Comparison of ENCODE assay signal across 21 cellular contexts in genomic region chr2:36407403-36407802, GRCh38. TPM values are rescaled to one million over a fixed set of nuclear protein-coding genes. Genes with fewer than 3 reads are reported as not detected.
A peak's percentile ranks its signal among the peaks of the same experiment; 100 is the strongest.
DNase-seq lines count a peak whose midpoint lies in the region; ATAC-seq and TF ChIP-seq lines count a peak whose summit lies in the region.
"Had no signal": no experiment of that assay in that cellular context is flagged by ENCODE, and none has a peak within 500 bp of the region (broad histone marks: within the 10 kb centered on the region; RNA-seq: fewer than 3 reads in every experiment).

No MANE protein-coding gene starts in this region.

- intact Hi-C loops in Panc1 (cut with micrococcal nuclease; ENCODE audit: unreplicated experiment) = loop anchor here (5.0 kb wide), 2 partner anchors 35 to 50 kb away; partner anchors contain the start of gene CRIM1
- intact Hi-C loops in sigmoid colon (cut with DNase I) = no loop called here

- no peaks in the 10 kb centered on the region for H4K20me1 ChIP-seq in DOHH2 (ENCODE audit: control insufficient read depth, insufficient read depth, low read depth, low read length)

- H3K4me3 Mint-ChIP-seq in endothelial cell (ENCODE audit: unreplicated experiment) = no peak overlapping the region
- H3K4me3 Mint-ChIP-seq: CD4-positive, CD25-positive, alpha-beta regulatory T cell; natural killer cell treated with Interleukin-12 subunit alpha and Interleukin-12 subunit beta and Interleukin-15 and Interleukin-18, amount 100 ng/mL, for 72 hours; T-helper 1 cell treated with Interleukin-12 subunit alpha and Interleukin-12 subunit beta and Interleukin-4 antibody, amounts not matched to agents 30 μg/mL and 1 μg/mL, for 36 hours had no signal

- DNase-seq in Panc1 (ENCODE audit: low read depth, low spot score) = no peak
- no peak for DNase-seq in endothelial cell (ENCODE audit: low spot score)
- no peak for DNase-seq in sigmoid colon
- DNase-seq in stimulated activated CD4-positive, alpha-beta T cell treated with anti-CD3 and anti-CD28 coated beads, Interleukin-15, amount 100 ng/mL, for 24 hours = no peak
- DNase-seq in GM13976 (ENCODE audit: low spot score) = no peak
- no peak for DNase-seq in KBM-7
- DNase-seq in epidermal melanocyte (ENCODE audit: insufficient read length, low spot score) = no peak
- DNase-seq: activated gamma-delta T cell; CD4-positive, CD25-positive, alpha-beta regulatory T cell; DMS153; dorsolateral prefrontal cortex; left colon; midbrain; NCI-H187 treated with DMSO at 0.1 percent for 48 hours; OCI-M1; SHP77 treated with DMSO at 0.1 percent for 48 hours had no signal

- POLR2A ChIA-PET in Panc1 (lab: Charles Lee) = no interaction called here

- ATAC-seq in Panc1 = no peak
- ATAC-seq: left colon; natural killer cell treated with Interleukin-12 subunit alpha and Interleukin-12 subunit beta and Interleukin-15 and Interleukin-18, amount 100 ng/mL, for 72 hours had no signal

- peak overlapping the region; percentile 86 for H3K27ac Mint-ChIP-seq in endothelial cell (ENCODE audit: unreplicated experiment)
- H3K27ac Mint-ChIP-seq: CD4-positive, CD25-positive, alpha-beta regulatory T cell; natural killer cell treated with Interleukin-12 subunit alpha and Interleukin-12 subunit beta and Interleukin-15 and Interleukin-18, amount 100 ng/mL, for 72 hours; T-helper 1 cell treated with Interleukin-12 subunit alpha and Interleukin-12 subunit beta and Interleukin-4 antibody, amounts not matched to agents 30 μg/mL and 1 μg/mL, for 36 hours had no signal

- in situ Hi-C loops in Panc1 (cut with HindIII; ENCODE audit: low pct_unique_long_range_greater_than_20kb, low sequenced_read_pairs) (no loop called here), GM13976 (cut with MboI; ENCODE audit: low sequenced_read_pairs, unreplicated experiment) (no loop called here), KBM-7 (cut with MboI; ENCODE audit: low pct_unique_long_range_greater_than_20kb, low sequenced_read_pairs) (no loop called here)

- BruUV-seq in Panc1 (replicated peaks; lab: Mats Ljungman, UMichigan) = no TSS peak

- WGBS in sigmoid colon, 2 donors = 35 to 67% methylated on average over 4 of the region's 4 CpGs

- peaks cover 20% of the 10 kb centered on the region for H3F3A ChIP-seq in DOHH2 (ENCODE audit: control insufficient read depth, insufficient read depth)

- no peaks in the 10 kb centered on the region for H3K9me2 ChIP-seq in DOHH2 (replicated peaks; ENCODE audit: control insufficient read depth, low read length)

- CTCF ChIA-PET in Panc1 (lab: Charles Lee) = no interaction called here

- peak overlapping the region; percentile 89 for H3K4me2 ChIP-seq in DOHH2 (ENCODE audit: low read length)

- H3K27me3 Mint-ChIP-seq in endothelial cell (ENCODE audit: unreplicated experiment) = peaks cover 3% of the 10 kb centered on the region
- H3K27me3 Mint-ChIP-seq: CD4-positive, CD25-positive, alpha-beta regulatory T cell; natural killer cell treated with Interleukin-12 subunit alpha and Interleukin-12 subunit beta and Interleukin-15 and Interleukin-18, amount 100 ng/mL, for 72 hours had no signal

- peaks cover 16% of the 10 kb centered on the region for H3K36me3 ChIP-seq in DOHH2 (ENCODE audit: control insufficient read depth, low read length)
- peaks cover 9% of the 10 kb centered on the region; the same call in 1 of the 2 replicates for H3K36me3 ChIP-seq in Panc1 (ENCODE audit: control insufficient read depth, insufficient read depth, low read length)
- H3K36me3 ChIP-seq in sigmoid colon = no peaks in the 10 kb centered on the region
- H3K36me3 ChIP-seq: cardiac muscle cell had no signal

- TF ChIP-seq EP300 in sigmoid colon (IDR thresholded peaks at IDR 0.05) = no peak

- H3K9me3 ChIP-seq in DOHH2 (ENCODE audit: control insufficient read depth, insufficient read depth, low read length) (no peaks in the 10 kb centered on the region), Panc1 (ENCODE audit: control insufficient read depth, insufficient read depth, low read depth, low read length) (no peaks in the 10 kb centered on the region), sigmoid colon (no peaks in the 10 kb centered on the region)

- H3K27ac ChIP-seq in DOHH2 (ENCODE audit: low read depth, low read length) (peak overlapping the region; percentile 94), Panc1 (ENCODE audit: low read length) (peak overlapping the region; percentile 96), sigmoid colon (peak overlapping the region; percentile 3 to 62 (median 28))
- H3K27ac ChIP-seq: cardiac muscle cell had no signal

- TF ChIP-seq CTCF in DOHH2 (IDR thresholded peaks at IDR 0.05; ENCODE audit: low read depth, low read length, poor library complexity, severe bottlenecking) (no peak), Panc1 (IDR thresholded peaks at IDR 0.05) (no peak), endothelial cell (IDR thresholded peaks at IDR 0.05; ENCODE audit: unreplicated experiment) (no peak), sigmoid colon (IDR thresholded peaks at IDR 0.05) (no peak), GM13976 (IDR thresholded peaks at IDR 0.05; ENCODE audit: borderline replicate concordance, control extremely low read depth, extremely low read depth, insufficient read depth, missing control alignments) (no peak)

- H3K4me3 ChIP-seq in DOHH2 (ENCODE audit: low read length) = peak overlapping the region; percentile 49
- no peak overlapping the region for H3K4me3 ChIP-seq in Panc1 (ENCODE audit: low read depth in 2 of 2, low read length in 2 of 2)
- H3K4me3 ChIP-seq in sigmoid colon = no peak overlapping the region
- H3K4me3 ChIP-seq: cardiac muscle cell, K562 had no signal

- H3K36me3 Mint-ChIP-seq in endothelial cell (ENCODE audit: low read depth, unreplicated experiment) = no peaks in the 10 kb centered on the region
- H3K36me3 Mint-ChIP-seq: CD4-positive, CD25-positive, alpha-beta regulatory T cell; natural killer cell treated with Interleukin-12 subunit alpha and Interleukin-12 subunit beta and Interleukin-15 and Interleukin-18, amount 100 ng/mL, for 72 hours had no signal

- peaks cover 92% of the 10 kb centered on the region for H3K79me2 ChIP-seq in DOHH2 (ENCODE audit: control insufficient read depth, low read length)

- no peak for TF ChIP-seq POLR2A in sigmoid colon (IDR thresholded peaks at IDR 0.05)

- H3K4me1 Mint-ChIP-seq in endothelial cell (ENCODE audit: unreplicated experiment) = peaks cover 65% of the 10 kb centered on the region
- H3K4me1 Mint-ChIP-seq: CD4-positive, CD25-positive, alpha-beta regulatory T cell had no signal

- no peaks in the 10 kb centered on the region for H3K27me3 ChIP-seq in DOHH2 (ENCODE audit: control insufficient read depth, low read length)
- H3K27me3 ChIP-seq in Panc1 (ENCODE audit: control insufficient read depth, insufficient read depth, low read length) = no peaks in the 10 kb centered on the region
- no peaks in the 10 kb centered on the region for H3K27me3 ChIP-seq in sigmoid colon
- H3K27me3 ChIP-seq: dorsolateral prefrontal cortex had no signal

- peaks cover 91% of the 10 kb centered on the region for H3K4me1 ChIP-seq in DOHH2 (ENCODE audit: control insufficient read depth, low read length)
- peaks cover 100% of the 10 kb centered on the region for H3K4me1 ChIP-seq in Panc1 (ENCODE audit: control insufficient read depth, insufficient read depth, low read length)
- peaks cover 0 to 85% (median 38%) of the 10 kb centered on the region in 4 donors for H3K4me1 ChIP-seq in sigmoid colon

- no peaks in the 10 kb centered on the region for H3K9me3 Mint-ChIP-seq in endothelial cell (ENCODE audit: unreplicated experiment)
- H3K9me3 Mint-ChIP-seq: CD4-positive, CD25-positive, alpha-beta regulatory T cell; natural killer cell treated with Interleukin-12 subunit alpha and Interleukin-12 subunit beta and Interleukin-15 and Interleukin-18, amount 100 ng/mL, for 72 hours; T-helper 1 cell treated with Interleukin-12 subunit alpha and Interleukin-12 subunit beta and Interleukin-4 antibody, amounts not matched to agents 30 μg/mL and 1 μg/mL, for 36 hours had no signal

RNA-seq across cellular contexts. Expression of gene CRIM1, which starts 51.8 kb away (rescaled TPM):
- total RNA-seq in Panc1 (2021; ENCODE audit: unreplicated experiment) (290 TPM), endothelial cell (ENCODE audit: unreplicated experiment) (246 TPM), sigmoid colon (100 to 1,000 TPM in 1 of 4 donors, 10 to 100 TPM in 3; 55.6 to 148 (median 64.2) TPM)
- polyA plus RNA-seq in Panc1 (2012; ENCODE audit: insufficient read length) = 285 TPM
- polyA plus RNA-seq in sigmoid colon = 10 to 100 TPM in 1 of 3 donors, 1 to 10 TPM in 2; 3.0 to 14.8 (median 3.9) TPM

Comparison
In these comparisons a context has a peak if more than half of its experiments do, and no peak if none do; other contexts are left out.
1. H3K27ac ChIP-seq: peak in every context shown above with its lines; median percentile 96 in Panc1; 94 in DOHH2; 28 in sigmoid colon.